1 cellular context compared by ENCODE assay signal in genomic region chr1:203291201-203292096, GRCh38.
A peak's percentile ranks its signal among the peaks of the same experiment; 100 is the strongest.
TF ChIP-seq lines count a peak whose summit lies in the region.

No MANE protein-coding gene starts in this region.

TF ChIP-seq in H1, 55 proteins besides CTCF, POLR2A, EP300 and RAD21:
- TF ChIP-seq NANOG (IDR thresholded peaks at IDR 0.05; ENCODE audit: insufficient read depth, low read depth, low read length, poor library complexity, severe bottlenecking) (no peak), MAX (IDR thresholded peaks at IDR 0.05) (peak; percentile 13; the same call in 1 of the 2 replicates), CEBPB (IDR thresholded peaks at IDR 0.05; ENCODE audit: low read depth, low read length) (no peak), POU5F1 (IDR thresholded peaks at IDR 0.05; ENCODE audit: low read depth, low read length) (no peak), NRF1 (IDR thresholded peaks at IDR 0.05; ENCODE audit: low read depth, low read length) (no peak), CTBP2 (IDR thresholded peaks at IDR 0.05; ENCODE audit: borderline replicate concordance, insufficient read depth, insufficient read length, low read length) (no peak), CHD1 (IDR thresholded peaks at IDR 0.05; ENCODE audit: low read depth, low read length) (no peak), GABPA (IDR thresholded peaks at IDR 0.05; ENCODE audit: borderline replicate concordance, insufficient read depth, low read length) (no peak), SP2 (IDR thresholded peaks at IDR 0.05; ENCODE audit: low read length) (no peak), POLR2AphosphoS5 (IDR thresholded peaks at IDR 0.05; ENCODE audit: low read depth, low read length) (peak; percentile 19; the same call in 1 of the 2 replicates), PHF8 (conservative IDR thresholded peaks at IDR 0.05; ENCODE audit: low read depth, low read length) (no peak), CBX8 (IDR thresholded peaks at IDR 0.05; ENCODE audit: borderline replicate concordance, low read depth, low read length) (no peak), CHD7 (IDR thresholded peaks at IDR 0.05; ENCODE audit: insufficient replicate concordance, low read length) (no peak), CBX5 (IDR thresholded peaks at IDR 0.05; ENCODE audit: low read depth, low read length) (no peak), SIRT6 (IDR thresholded peaks at IDR 0.05; ENCODE audit: low read length) (no peak)
TF ChIP-seq in H1: peak in this region for 2.
